ENCODE assay signal across 8 cellular contexts in the genomic region with DNA sequence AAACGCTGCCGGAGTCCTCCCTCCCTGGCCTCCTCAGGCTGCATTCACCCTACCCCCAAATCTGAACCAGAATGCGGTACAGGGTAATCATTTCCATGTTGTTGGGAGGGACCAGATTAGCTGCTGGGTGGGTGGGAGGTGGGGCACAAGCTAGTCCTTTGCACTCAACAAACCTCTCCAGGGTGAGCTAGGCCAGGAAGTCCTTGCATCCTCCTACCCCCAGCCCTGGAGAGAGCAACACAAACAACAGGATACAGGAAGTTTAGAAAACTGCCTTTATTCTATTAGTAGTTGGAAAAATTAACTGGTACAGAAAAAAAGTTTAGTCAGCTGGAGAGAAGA. TPM values are rescaled to one million over a fixed set of nuclear protein-coding genes. Genes with fewer than 3 reads are reported as not detected.
DNase-seq lines count a peak whose midpoint lies in the region; ATAC-seq and TF ChIP-seq lines count a peak whose summit lies in the region.

No MANE protein-coding gene starts in this region.

- H3K4me3 ChIP-seq in SU-DHL-6 (ENCODE audit: insufficient read depth, low read length, poor library complexity, severe bottlenecking) (peak overlapping the region; percentile 17), fibroblast of pulmonary artery (replicated peaks; ENCODE audit: low read depth, low read length) (peak overlapping the region; percentile 68), skeletal muscle satellite cell (ENCODE audit: low read length) (peak overlapping the region; percentile 68)

- H3K9me2 ChIP-seq in SU-DHL-6 (replicated peaks; ENCODE audit: insufficient read depth, low read length), result no peaks in the 10 kb centered on the region

- H3K9me3 ChIP-seq in SU-DHL-6 (ENCODE audit: insufficient read depth, low read length), result no peaks in the 10 kb centered on the region
- H3K9me3 ChIP-seq in skeletal muscle satellite cell (replicated peaks; ENCODE audit: low read length), result no peaks in the 10 kb centered on the region

- DNase-seq in stimulated activated CD4-positive, alpha-beta T cell treated with anti-CD3 and anti-CD28 coated beads, Interleukin-2, amount 100 ng/mL, for 4 hours (ENCODE audit: low read depth), result peak; percentile 26
- no peak for DNase-seq in stimulated activated CD4-positive, alpha-beta T cell treated with anti-CD3 and anti-CD28 coated beads, Interleukin-15, amount 100 ng/mL, for 24 hours
- DNase-seq in fibroblast of pulmonary artery (ENCODE audit: low read depth), result peak; percentile 34
- DNase-seq in NCI-H2029 (lab: John Stamatoyannopoulos, UW), result no peak

- peaks cover 37% of the 10 kb centered on the region for H3F3A ChIP-seq in SU-DHL-6 (ENCODE audit: insufficient read depth)

- peak overlapping the region; percentile 67 for H3K9ac ChIP-seq in SU-DHL-6 (ENCODE audit: low read length)
- peak overlapping the region; percentile 66 for H3K9ac ChIP-seq in skeletal muscle satellite cell (ENCODE audit: low read depth, low read length)

- TF ChIP-seq CTCF in SU-DHL-6 (IDR thresholded peaks at IDR 0.05; ENCODE audit: insufficient read depth, low read length, poor library complexity, severe bottlenecking) (no peak), fibroblast of pulmonary artery (IDR thresholded peaks at IDR 0.05; ENCODE audit: low read length, missing control alignments) (no peak)

- H3K27ac ChIP-seq in SU-DHL-6 (ENCODE audit: low read depth, low read length), result peak overlapping the region; percentile 81

- H3K27me3 ChIP-seq in SU-DHL-6 (ENCODE audit: low read length) (no peaks in the 10 kb centered on the region), skeletal muscle satellite cell (ENCODE audit: control insufficient read depth, insufficient read depth, low read length) (no peaks in the 10 kb centered on the region)

- H3K4me2 ChIP-seq in SU-DHL-6 (ENCODE audit: low read depth, low read length, poor library complexity, severe bottlenecking) (peak overlapping the region; percentile 68), skeletal muscle satellite cell (ENCODE audit: low read length) (peak overlapping the region; percentile 78)

- H4K20me1 ChIP-seq in SU-DHL-6 (ENCODE audit: low read depth, low read length), result no peaks in the 10 kb centered on the region

- no peak overlapping the region for H2AFZ ChIP-seq in SU-DHL-6 (ENCODE audit: low read depth, low read length, severe bottlenecking)

- peaks cover 51% of the 10 kb centered on the region for H3K4me1 ChIP-seq in skeletal muscle satellite cell (ENCODE audit: control insufficient read depth, insufficient read depth, low read length)

- H3K36me3 ChIP-seq in SU-DHL-6 (ENCODE audit: low read length), result peaks cover 4% of the 10 kb centered on the region; the same call in 1 of the 2 replicates
- H3K36me3 ChIP-seq in skeletal muscle satellite cell (ENCODE audit: insufficient read depth, low read length), result peaks cover 65% of the 10 kb centered on the region

- peaks cover 6% of the 10 kb centered on the region; the same call in 1 of the 2 replicates for H3K79me2 ChIP-seq in SU-DHL-6 (ENCODE audit: insufficient read depth, low read length)

- no peak for ATAC-seq in HG02759 (IDR thresholded peaks at IDR 0.05; ENCODE audit: unreplicated experiment)
- ATAC-seq in GM18873 (IDR thresholded peaks at IDR 0.05; ENCODE audit: low FRiP score, unreplicated experiment), result no peak

RNA-seq across cellular contexts. Expression of a gene that starts 0.7 kb away (rescaled TPM):
- total RNA-seq in skeletal muscle satellite cell (2012; rRNA removed), result 205 and 329 TPM in 2 replicates

RNA-seq across cellular contexts. Expression of a gene that starts 19.0 kb away (rescaled TPM):
- total RNA-seq in skeletal muscle satellite cell (2012; rRNA removed), result 12.9 and 15.0 TPM in 2 replicates

RNA-seq across cellular contexts. Expression of a gene that starts 52.9 kb away (rescaled TPM):
- 622 and 735 TPM in 2 replicates for total RNA-seq in skeletal muscle satellite cell (2012; rRNA removed)

RNA-seq across cellular contexts. Expression of a gene that starts 53.4 kb away (rescaled TPM):
- 16.8 and 17.7 TPM in 2 replicates for total RNA-seq in skeletal muscle satellite cell (2012; rRNA removed)

Comparison
In these comparisons a context has a peak if more than half of its experiments do, and no peak if none do; other contexts are left out.
1. DNase-seq: peak in stimulated activated CD4-positive, alpha-beta T cell treated with anti-CD3 and anti-CD28 coated beads, Interleukin-2, amount 100 ng/mL, for 4 hours (single experiment) and fibroblast of pulmonary artery (single experiment); none in stimulated activated CD4-positive, alpha-beta T cell treated with anti-CD3 and anti-CD28 coated beads, Interleukin-15, amount 100 ng/mL, for 24 hours (single experiment) and NCI-H2029 (single experiment).
2. H3K4me3 ChIP-seq: peak in every context shown above with its lines; median percentile 68 in fibroblast of pulmonary artery; 68 in skeletal muscle satellite cell; 17 in SU-DHL-6.